Comparison of ENCODE assay signal across 8 cellular contexts in the genomic region with DNA sequence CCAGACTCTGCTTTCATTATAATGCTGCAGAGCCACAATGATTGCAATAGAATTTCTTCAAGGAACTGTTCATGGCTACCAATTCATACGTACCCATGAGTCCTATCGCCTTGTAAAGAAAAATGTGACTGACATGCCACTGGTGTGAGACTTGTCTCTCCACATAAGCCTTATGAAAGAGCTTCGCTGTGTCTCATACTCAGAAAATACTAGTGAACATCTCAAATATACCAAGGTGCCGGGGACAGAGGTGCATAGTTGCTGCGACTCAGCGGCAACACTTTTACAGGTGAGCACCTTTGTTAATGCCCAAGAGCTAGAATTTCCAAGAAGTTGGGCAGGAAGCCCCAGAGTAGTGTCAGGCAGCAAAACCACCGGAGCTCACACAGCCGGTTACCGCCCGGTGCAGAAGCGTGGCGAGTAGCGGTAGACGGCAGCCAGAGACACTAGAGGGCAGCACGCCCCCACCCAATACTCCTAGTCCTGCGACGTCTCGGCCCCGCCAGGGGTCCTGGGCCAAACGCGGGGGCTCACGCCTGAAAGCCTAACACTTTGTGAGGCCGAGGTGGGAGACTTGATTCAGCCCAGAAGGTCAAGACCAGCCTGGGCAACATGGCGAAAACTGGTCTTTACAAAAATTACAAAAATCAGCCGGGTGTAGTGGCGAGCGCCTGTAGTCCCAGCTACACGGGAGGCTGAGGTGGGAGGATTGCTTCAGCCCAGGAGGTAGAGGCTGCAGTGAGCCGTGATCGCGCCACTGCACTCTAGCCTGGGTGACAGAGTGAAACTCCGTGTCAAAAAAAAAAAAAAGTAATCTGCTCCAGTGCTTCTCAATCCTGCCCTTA. TPM values are rescaled to one million over a fixed set of nuclear protein-coding genes. Genes with fewer than 3 reads are reported as not detected.
DNase-seq lines count a peak whose midpoint lies in the region; ATAC-seq and TF ChIP-seq lines count a peak whose summit lies in the region.
"Not testable (repeated sequence)": the region's sequence is repeated elsewhere in the genome, so short reads cannot be mapped to it uniquely, and the experiment has no call there.

No MANE protein-coding gene starts in this region.

- not testable (repeated sequence) for BruUV-seq in Panc1 (replicated peaks; lab: Mats Ljungman, UMichigan)

- H3K4me1 ChIP-seq in Karpas-422 (ENCODE audit: low read length); Panc1 (ENCODE audit: control insufficient read depth, insufficient read depth, low read length); thyroid gland: not testable (repeated sequence)

- H2AFZ ChIP-seq in Karpas-422 (ENCODE audit: low read length), result not testable (repeated sequence)

- H3K27ac ChIP-seq in Karpas-422 (ENCODE audit: low read length); Panc1 (ENCODE audit: low read length); thyroid gland: not testable (repeated sequence)

- POLR2A ChIA-PET in Panc1 (lab: Charles Lee), result interaction anchor here (0.6 kb wide), 1 partner anchor 139 kb away, joined by 4 read pairs; no protein-coding TSS in a partner anchor

- H3K27me3 ChIP-seq in Karpas-422 (ENCODE audit: low read length); Panc1 (ENCODE audit: control insufficient read depth, insufficient read depth, low read length); thyroid gland: not testable (repeated sequence)

- H4K20me1 ChIP-seq in Karpas-422 (ENCODE audit: insufficient read depth, low read depth, low read length), result not testable (repeated sequence)

- DNase-seq in EL, result peak; percentile 26
- DNase-seq in Karpas-422, result peak; percentile 60
- DNase-seq in Panc1 (ENCODE audit: low read depth, low spot score); central memory CD8-positive, alpha-beta T cell (ENCODE audit: low spot score in 2 of 2): not testable (repeated sequence)
- DNase-seq in activated CD8-positive, alpha-beta memory T cell treated with anti-CD3 and anti-CD28 coated beads for 24 hours, result peak; percentile 71
- DNase-seq in iPS DF 19.7 (ENCODE audit: low read depth, low spot score), result peak; percentile 9
- peak; percentile 29 for DNase-seq in pons (ENCODE audit: low spot score)
- DNase-seq in thyroid gland, result peak; percentile 15 to 26

- intact Hi-C loops in Panc1 (cut with micrococcal nuclease; ENCODE audit: unreplicated experiment), result loop anchor here (2.0 kb wide), 1 partner anchor 108 kb away; no protein-coding TSS in a partner anchor
- intact Hi-C loops in thyroid gland (cut with DNase I), result not testable (repeated sequence)

- not testable (repeated sequence) for H3K36me3 ChIP-seq in Karpas-422 (ENCODE audit: insufficient read depth, low read length); Panc1 (ENCODE audit: control insufficient read depth, insufficient read depth, low read length); thyroid gland

- not testable (repeated sequence) for H3K36me3 Mint-ChIP-seq in central memory CD8-positive, alpha-beta T cell (ENCODE audit: insufficient read depth)

- not testable (repeated sequence) for H3K4me1 Mint-ChIP-seq in central memory CD8-positive, alpha-beta T cell

- TF ChIP-seq CTCF in Panc1 (IDR thresholded peaks at IDR 0.05) (peak; percentile 96), thyroid gland (IDR thresholded peaks at IDR 0.05) (peak in 4 of 6 experiments; percentile 20 to 42 (median 34))

- TF ChIP-seq POLR2A in thyroid gland (IDR thresholded peaks at IDR 0.05), result not testable (repeated sequence)

- not testable (repeated sequence) for H3K79me2 ChIP-seq in Karpas-422 (ENCODE audit: low read length)

- in situ Hi-C loops in Panc1 (cut with HindIII; ENCODE audit: low pct_unique_long_range_greater_than_20kb, low sequenced_read_pairs), result not testable (repeated sequence)

- H3K4me3 Mint-ChIP-seq in central memory CD8-positive, alpha-beta T cell, result not testable (repeated sequence)

- H3K9ac ChIP-seq in Karpas-422 (ENCODE audit: low read length), result not testable (repeated sequence)

- H3K4me2 ChIP-seq in Karpas-422 (ENCODE audit: low read depth, low read length, poor library complexity, severe bottlenecking), result not testable (repeated sequence)

- WGBS in thyroid gland, 2 donors, result 34 to 44% methylated on average over 21 to 32 of the region's 32 CpGs

- not testable (repeated sequence) for H3K9me3 Mint-ChIP-seq in central memory CD8-positive, alpha-beta T cell

- H3K9me2 ChIP-seq in Karpas-422 (replicated peaks; ENCODE audit: insufficient read depth, low read length), result not testable (repeated sequence)

- H3K4me3 ChIP-seq in Karpas-422 (ENCODE audit: low read length); thyroid gland (replicated peaks in 1 of 3): not testable (repeated sequence)
- H3K4me3 ChIP-seq in Panc1 (ENCODE audit: low read depth in 2 of 2, low read length in 2 of 2), result 0 out of 4 replicates have a peak overlapping the region, but pooled peaks of 1 of the 2 experiments have one; percentile 4

- not testable (repeated sequence) for H3K27ac Mint-ChIP-seq in central memory CD8-positive, alpha-beta T cell (ENCODE audit: low read depth)

- CTCF ChIA-PET in Panc1 (lab: Charles Lee), result interaction anchor here (0.5 to 2.8 kb wide), 14 partner anchors 14 to 608 kb away, joined by 3 to 17 read pairs (median 4); no protein-coding TSS in a partner anchor

- not testable (repeated sequence) for H3K9me3 ChIP-seq in Karpas-422 (ENCODE audit: low read length); Panc1 (ENCODE audit: control insufficient read depth, insufficient read depth, low read depth, low read length); thyroid gland

- H3K27me3 Mint-ChIP-seq in central memory CD8-positive, alpha-beta T cell, result peaks cover 55% of the 10 kb centered on the region

- ATAC-seq in Panc1, result peak; percentile 99
- ATAC-seq in central memory CD8-positive, alpha-beta T cell (replicated peaks; ENCODE audit: extremely low read depth, poor library complexity, severe bottlenecking), result peak; percentile 58

RNA-seq across cellular contexts. Expression of a gene that starts 50.5 kb away (rescaled TPM):
- total RNA-seq in Karpas-422 (2014; rRNA removed; shearing (Covaris generic); ENCODE audit: low replicate concordance), result not detected in 2 replicates
- total RNA-seq in Panc1 (2021; ENCODE audit: unreplicated experiment), result not detected
- not detected for polyA plus RNA-seq in Panc1 (2012; ENCODE audit: insufficient read length)
- 1,000 to 10,000 TPM in 1 of 4 donors, 100 to 1,000 TPM in 3; 196 to 1,821 (median 617) TPM for total RNA-seq in thyroid gland

Comparison
In these comparisons a context has a peak if more than half of its experiments do, and no peak if none do; other contexts are left out.
1. RNA of a gene that starts 50.5 kb away (total RNA-seq): 196 to 1,821 TPM in thyroid gland; not detected in Karpas-422 and not detected in Panc1 (single experiment); every median in the first group is over 100 times any median in the second.